ENCODE assay signal across 8 cellular contexts in the genomic region with DNA sequence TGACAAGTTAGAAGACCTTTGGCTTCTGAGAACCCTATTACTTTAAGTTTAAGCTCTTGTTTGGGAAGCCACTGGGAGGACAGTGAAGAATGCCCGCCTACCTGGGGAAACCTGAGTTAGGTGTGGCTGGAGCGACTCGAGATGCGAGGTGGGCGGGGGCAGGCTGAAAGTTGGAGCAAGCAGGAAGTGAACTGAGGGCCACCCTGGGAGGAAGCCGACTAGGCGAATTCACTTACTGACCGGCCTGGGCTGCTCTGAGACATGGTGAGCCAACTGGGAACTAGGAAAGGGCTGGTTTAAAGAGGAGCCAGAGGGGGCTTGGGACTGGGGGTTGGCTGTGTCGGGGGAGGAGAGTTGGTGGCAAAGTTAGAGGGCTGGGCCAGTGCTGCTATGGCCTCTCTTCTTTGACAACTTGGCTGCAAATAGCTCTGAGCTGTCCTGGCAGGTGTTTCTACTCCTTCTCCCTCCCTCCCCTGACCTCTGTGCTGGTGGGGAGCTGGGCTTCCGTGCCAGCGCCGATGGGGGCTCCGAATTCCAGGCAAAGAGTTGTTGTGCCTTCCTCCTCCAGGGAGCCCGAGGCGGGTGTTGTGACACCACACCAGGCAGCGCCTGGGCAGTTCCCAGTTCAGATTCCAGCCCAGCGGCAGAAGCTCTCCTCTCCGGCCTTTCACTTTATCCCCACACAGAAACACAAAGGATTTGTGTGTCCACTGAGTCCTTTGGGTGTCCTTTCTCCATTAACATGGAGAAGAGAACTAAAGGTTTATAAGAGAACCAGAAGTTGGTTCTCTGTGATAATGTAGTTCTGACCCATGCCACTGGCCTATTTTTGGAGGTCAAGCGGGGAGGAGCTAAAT. TPM values are rescaled to one million over a fixed set of nuclear protein-coding genes. Genes with fewer than 3 reads are reported as not detected.
DNase-seq lines count a peak whose midpoint lies in the region; ATAC-seq and TF ChIP-seq lines count a peak whose summit lies in the region.

TSS of gene VAMP8 (plus strand) at position 201 of the 857 bp plus-strand sequence. CDS start at position 262, 61 bp downstream.

- 60% methylated on average over 17 of the region's 19 CpGs for WGBS in esophagus muscularis mucosa
- 0 to 17% methylated on average over 5 to 19 of the region's 19 CpGs for WGBS in transverse colon (ENCODE audit: low coverage in 1 of 2), 2 donors

- DNase-seq in DMS79 (lab: John Stamatoyannopoulos, UW), result peak; percentile 35
- peak; percentile 71 for DNase-seq in NCI-H146 (lab: John Stamatoyannopoulos, UW)
- DNase-seq in activated CD8-positive, alpha-beta memory T cell treated with anti-CD3 and anti-CD28 coated beads for 24 hours, result peak; percentile 81
- no peak for DNase-seq in esophagus muscularis mucosa (ENCODE audit: extremely low spot score)
- peak; percentile 91 for DNase-seq in transverse colon

- TF ChIP-seq POLR2A in esophagus muscularis mucosa (IDR thresholded peaks at IDR 0.05; ENCODE audit: low read depth) (no peak), transverse colon (IDR thresholded peaks at IDR 0.05) (peak; percentile 72)

- intact Hi-C loops in esophagus muscularis mucosa (cut with DNase I), result no loop called here
- intact Hi-C loops in transverse colon (cut with DNase I; ENCODE audit: low total_unique reads), result no loop called here

- no peak for TF ChIP-seq CTCF in esophagus muscularis mucosa (IDR thresholded peaks at IDR 0.05)
- no peak for TF ChIP-seq CTCF in transverse colon (IDR thresholded peaks at IDR 0.05)

- peak within 1 kb of the TSS; percentile 12 for H2AFZ ChIP-seq in neuron (ENCODE audit: low read depth, low read length)

- TF ChIP-seq EP300 in esophagus muscularis mucosa (IDR thresholded peaks at IDR 0.05) (no peak), transverse colon (IDR thresholded peaks at IDR 0.05; ENCODE audit: low read depth) (no peak)

- in situ Hi-C loops in transverse colon (cut with MboI; ENCODE audit: low pct_ligation_motif_present in 1 of 4, low pct_unique_long_range_greater_than_20kb in 1 of 4, low sequenced_read_pairs in 3 of 4), result no loop called here

- H3K36me3 ChIP-seq in esophagus muscularis mucosa, result no peaks in the 10 kb centered on the region
- no peaks in the 10 kb centered on the region for H3K36me3 ChIP-seq in neuron (ENCODE audit: insufficient read depth, low read length)
- no peaks in the 10 kb centered on the region for H3K36me3 ChIP-seq in transverse colon

- H3K4me3 ChIP-seq in esophagus muscularis mucosa, result peak within 1 kb of the TSS; percentile 34 to 54 (median 36)
- H3K4me3 ChIP-seq in neuron (ENCODE audit: low read length), result no peak within 1 kb of the TSS
- peak within 1 kb of the TSS; percentile 4 to 65 (median 48) for H3K4me3 ChIP-seq in transverse colon

- H3K27ac ChIP-seq in esophagus muscularis mucosa (replicated peaks in 1 of 4) (peak within 1 kb of the TSS; percentile 53 to 74 (median 70)), transverse colon (peak within 1 kb of the TSS; percentile 78 to 95 (median 84))

- H3K27me3 ChIP-seq in esophagus muscularis mucosa (no peaks in the 10 kb centered on the region), neuron (ENCODE audit: insufficient read depth, low read length) (no peaks in the 10 kb centered on the region), transverse colon (no peaks in the 10 kb centered on the region)

- ATAC-seq in GM21576 (IDR thresholded peaks at IDR 0.05; ENCODE audit: unreplicated experiment), result peak; percentile 67
- no peak for ATAC-seq in GM19452 (IDR thresholded peaks at IDR 0.05; ENCODE audit: unreplicated experiment)

- H3K9me3 ChIP-seq in esophagus muscularis mucosa (no peaks in the 10 kb centered on the region), neuron (ENCODE audit: low read length) (no peaks in the 10 kb centered on the region), transverse colon (no peaks in the 10 kb centered on the region)

- H3K4me1 ChIP-seq in esophagus muscularis mucosa (peaks cover 20 to 42% (median 38%) of the 10 kb centered on the region in 4 donors), neuron (ENCODE audit: insufficient read depth, low read length) (peaks cover 26% of the 10 kb centered on the region), transverse colon (peaks cover 5 to 32% (median 21%) of the 10 kb centered on the region in 4 donors)

RNA-seq across cellular contexts. Expression of gene VAMP8, which starts in this region (rescaled TPM):
- 10 to 100 TPM in 2 of 4 donors, 1 to 10 TPM in 2; 4.8 to 15.6 (median 8.3) TPM for total RNA-seq in esophagus muscularis mucosa
- 100 to 1,000 TPM in 3 of 4 donors, 10 to 100 TPM in 1; 10.5 to 186 (median 147) TPM for total RNA-seq in transverse colon
